21 cellular contexts compared by ENCODE assay signal in genomic region chr13:50257646-50258045, GRCh38.
DNase-seq lines count a peak whose midpoint lies in the region; ATAC-seq lines count a peak whose summit lies in the region.
"Had no signal": no experiment of that assay in that cellular context is flagged by ENCODE, and none has a peak within 500 bp of the region (broad histone marks: within the 10 kb centered on the region; RNA-seq: fewer than 3 reads in every experiment).

No MANE protein-coding gene starts in this region.

- peak; percentile 57 for ATAC-seq in activated CD8-positive, alpha-beta memory T cell treated with anti-CD3 and anti-CD28 coated beads, Interleukin-2, amount 10 ng/mL, durations not matched to agents 7 days and 5 days
- no peak for ATAC-seq in CD4-positive, CD25-positive, alpha-beta regulatory T cell (ENCODE audit: low read depth in 2 of 2)
- ATAC-seq in effector memory CD8-positive, alpha-beta T cell (replicated peaks): no peak
- ATAC-seq: gastrocnemius medialis, right cardiac atrium had no signal

- CTCF ChIA-PET in activated CD8-positive, alpha-beta memory T cell treated with anti-CD3 and anti-CD28 coated beads, Interleukin-2, amount 10 ng/mL, durations not matched to agents 7 days and 5 days (lab: Charles Lee): no interaction called here

- H3K36me3 Mint-ChIP-seq in activated CD8-positive, alpha-beta memory T cell treated with anti-CD3 and anti-CD28 coated beads, Interleukin-2, amount 10 ng/mL, durations not matched to agents 7 days and 5 days: peaks cover 9% of the 10 kb centered on the region
- no peaks in the 10 kb centered on the region for H3K36me3 Mint-ChIP-seq in CD4-positive, CD25-positive, alpha-beta regulatory T cell
- peaks cover 7% of the 10 kb centered on the region for H3K36me3 Mint-ChIP-seq in effector memory CD8-positive, alpha-beta T cell (ENCODE audit: insufficient read depth)

- H3K9me3 ChIP-seq in CD4-positive, CD25-positive, alpha-beta regulatory T cell (ENCODE audit: control insufficient read depth in 2 of 2, low read length in 2 of 2): no peaks in the 10 kb centered on the region
- no peaks in the 10 kb centered on the region for H3K9me3 ChIP-seq in KOPT-K1 (ENCODE audit: insufficient read depth, low read length, poor library complexity, severe bottlenecking)
- H3K9me3 ChIP-seq: gastrocnemius medialis, MG63, tibial artery had no signal

- DNase-seq in activated CD8-positive, alpha-beta memory T cell treated with anti-CD3 and anti-CD28 coated beads, Interleukin-2, amount 10 ng/mL, durations not matched to agents 7 days and 5 days: peak; percentile 46
- DNase-seq in activated CD8-positive, alpha-beta memory T cell treated with anti-CD3 and anti-CD28 coated beads, Interleukin-2, amount 50 U/mL, for 48 hours: no peak
- no peak for DNase-seq in CD4-positive, CD25-positive, alpha-beta regulatory T cell
- no peak for DNase-seq in effector memory CD8-positive, alpha-beta T cell
- no peak for DNase-seq in DMS79 (lab: John Stamatoyannopoulos, UW)
- DNase-seq in NCI-H1048 (lab: John Stamatoyannopoulos, UW): no peak
- no peak for DNase-seq in NCI-H526 (lab: John Stamatoyannopoulos, UW)
- DNase-seq: activated CD4-positive, CD25-positive, alpha-beta regulatory T cell; COR-L47; dermis blood vessel endothelial cell; gastrocnemius medialis; HCEC 1CT; mammary epithelial cell; MG63; NCI-H2029; NCI-H524 treated with DMSO at 0.1 percent for 48 hours; posterior cingulate gyrus; right cardiac atrium; SIG-M5; tibial artery had no signal

- peaks cover 34% of the 10 kb centered on the region for H3K4me1 Mint-ChIP-seq in activated CD8-positive, alpha-beta memory T cell treated with anti-CD3 and anti-CD28 coated beads, Interleukin-2, amount 10 ng/mL, durations not matched to agents 7 days and 5 days
- H3K4me1 Mint-ChIP-seq in CD4-positive, CD25-positive, alpha-beta regulatory T cell: peaks cover 22 to 46% (median 39%) of the 10 kb centered on the region in 4 donors
- peaks cover 49% of the 10 kb centered on the region in 2 donors for H3K4me1 Mint-ChIP-seq in effector memory CD8-positive, alpha-beta T cell (ENCODE audit: low read depth in 2 of 2)

- no peaks in the 10 kb centered on the region for H3K36me3 ChIP-seq in CD4-positive, CD25-positive, alpha-beta regulatory T cell (ENCODE audit: control insufficient read depth, insufficient read depth, low read length)
- H3K36me3 ChIP-seq in KOPT-K1 (ENCODE audit: insufficient read depth, low read length): no peaks in the 10 kb centered on the region
- H3K36me3 ChIP-seq: gastrocnemius medialis, MG63, tibial artery had no signal

- H3K4me3 Mint-ChIP-seq in activated CD8-positive, alpha-beta memory T cell treated with anti-CD3 and anti-CD28 coated beads, Interleukin-2, amount 10 ng/mL, durations not matched to agents 7 days and 5 days: no peak overlapping the region
- peak overlapping the region in 1 of 4 donors; percentile 33 for H3K4me3 Mint-ChIP-seq in CD4-positive, CD25-positive, alpha-beta regulatory T cell
- H3K4me3 Mint-ChIP-seq in effector memory CD8-positive, alpha-beta T cell: peak overlapping the region; percentile 36 to 82

- H3K27me3 Mint-ChIP-seq in activated CD8-positive, alpha-beta memory T cell treated with anti-CD3 and anti-CD28 coated beads, Interleukin-2, amount 10 ng/mL, durations not matched to agents 7 days and 5 days: peaks cover 75% of the 10 kb centered on the region
- H3K27me3 Mint-ChIP-seq in CD4-positive, CD25-positive, alpha-beta regulatory T cell: peaks cover 15% of the 10 kb centered on the region
- no peaks in the 10 kb centered on the region for H3K27me3 Mint-ChIP-seq in effector memory CD8-positive, alpha-beta T cell

- H3K9me3 Mint-ChIP-seq in activated CD8-positive, alpha-beta memory T cell treated with anti-CD3 and anti-CD28 coated beads, Interleukin-2, amount 10 ng/mL, durations not matched to agents 7 days and 5 days (ENCODE audit: low read depth): peaks cover 3% of the 10 kb centered on the region
- H3K9me3 Mint-ChIP-seq in CD4-positive, CD25-positive, alpha-beta regulatory T cell: peaks cover 0 to 3% (median 0%) of the 10 kb centered on the region in 7 donors
- H3K9me3 Mint-ChIP-seq in effector memory CD8-positive, alpha-beta T cell: peaks cover 0 to 3% of the 10 kb centered on the region in 2 donors

- no peak overlapping the region for H3K4me3 ChIP-seq in CD4-positive, CD25-positive, alpha-beta regulatory T cell (ENCODE audit: low read depth, low read length)
- H3K4me3 ChIP-seq: gastrocnemius medialis, MG63, tibial artery had no signal

- H3K4me1 ChIP-seq in CD4-positive, CD25-positive, alpha-beta regulatory T cell (ENCODE audit: control insufficient read depth, insufficient read depth, low read length, poor library complexity, severe bottlenecking): peaks cover 19% of the 10 kb centered on the region
- H3K4me1 ChIP-seq: gastrocnemius medialis, tibial artery had no signal

- H3K27me3 ChIP-seq in CD4-positive, CD25-positive, alpha-beta regulatory T cell (ENCODE audit: control insufficient read depth, insufficient read depth, low read length): no peaks in the 10 kb centered on the region
- H3K27me3 ChIP-seq: gastrocnemius medialis, MG63, tibial artery had no signal

- H3K27ac Mint-ChIP-seq in activated CD8-positive, alpha-beta memory T cell treated with anti-CD3 and anti-CD28 coated beads, Interleukin-2, amount 10 ng/mL, durations not matched to agents 7 days and 5 days: no peak overlapping the region
- peak overlapping the region in 2 of 3 donors; percentile 39 to 45 for H3K27ac Mint-ChIP-seq in CD4-positive, CD25-positive, alpha-beta regulatory T cell
- peak overlapping the region; percentile 53 to 90 for H3K27ac Mint-ChIP-seq in effector memory CD8-positive, alpha-beta T cell

- no peak overlapping the region for H3K27ac ChIP-seq in CD4-positive, CD25-positive, alpha-beta regulatory T cell (ENCODE audit: insufficient read depth, low read length, poor library complexity, severe bottlenecking)
- peak overlapping the region; percentile 88 for H3K27ac ChIP-seq in KOPT-K1 (ENCODE audit: low read depth, low read length, poor library complexity, severe bottlenecking)
- H3K27ac ChIP-seq: gastrocnemius medialis, tibial artery had no signal
